In the genomic region with DNA sequence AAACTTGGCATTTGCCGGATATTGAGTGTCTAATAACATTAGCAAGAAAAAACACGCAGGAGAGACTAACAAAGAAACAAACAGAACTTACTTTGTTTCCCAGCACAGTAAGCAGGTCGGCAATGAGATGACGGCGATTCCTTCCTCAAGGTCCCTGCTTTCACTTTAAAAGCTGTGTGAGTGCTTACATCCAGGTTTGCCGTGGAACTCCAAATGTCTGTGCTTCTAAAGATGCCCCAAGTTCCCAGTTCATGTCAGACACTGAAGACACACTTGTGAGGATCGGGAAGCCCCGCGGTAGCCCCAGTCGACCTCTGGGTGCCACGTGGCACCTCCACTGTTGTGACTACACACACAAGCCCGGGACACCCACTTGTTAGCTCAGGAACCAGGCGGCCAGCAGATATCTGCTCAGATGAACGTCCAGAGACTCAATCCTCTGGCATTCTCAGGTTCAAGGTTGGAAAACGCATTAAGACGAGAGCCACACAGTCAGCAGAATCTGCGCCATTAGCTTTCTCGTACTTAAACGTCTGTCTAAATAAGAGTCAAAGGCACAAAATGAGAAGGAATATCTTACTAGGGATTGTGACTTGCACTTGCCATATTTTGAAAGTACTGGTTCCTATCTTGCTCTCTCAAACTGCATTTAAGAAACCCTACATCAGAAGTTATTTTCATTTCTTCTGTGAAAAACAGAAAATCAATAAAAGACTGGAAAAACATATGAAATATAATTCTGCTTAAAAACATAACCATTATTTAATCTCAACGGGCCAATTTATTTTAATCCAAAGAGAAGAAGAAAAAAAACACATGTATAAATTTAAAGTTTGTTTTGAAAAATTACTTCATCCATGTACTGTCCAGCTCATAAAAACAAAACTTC, we compare ENCODE assay signal across 8 cellular contexts.
DNase-seq lines count a peak whose midpoint lies in the region; ATAC-seq, FAIRE-seq and TF ChIP-seq lines count a peak whose summit lies in the region.

No MANE protein-coding gene starts in this region.

- no peaks in the 10 kb centered on the region for H3K9me3 Mint-ChIP-seq in IgD-negative memory B cell
- no peaks in the 10 kb centered on the region for H3K9me3 Mint-ChIP-seq in activated naive CD4-positive, alpha-beta T cell treated with anti-CD3 and anti-CD28 coated beads, Interleukin-2, amount 10 ng/mL, durations not matched to agents 7 days and 5 days

- peaks cover 5% of the 10 kb centered on the region for H3K36me3 Mint-ChIP-seq in IgD-negative memory B cell
- peaks cover 73% of the 10 kb centered on the region for H3K36me3 Mint-ChIP-seq in activated naive CD4-positive, alpha-beta T cell treated with anti-CD3 and anti-CD28 coated beads, Interleukin-2, amount 10 ng/mL, durations not matched to agents 7 days and 5 days

- no peaks in the 10 kb centered on the region for H3K27me3 Mint-ChIP-seq in IgD-negative memory B cell
- H3K27me3 Mint-ChIP-seq in activated naive CD4-positive, alpha-beta T cell treated with anti-CD3 and anti-CD28 coated beads, Interleukin-2, amount 10 ng/mL, durations not matched to agents 7 days and 5 days = no peaks in the 10 kb centered on the region

- H3K4me3 ChIP-seq in AG09309 (ENCODE audit: control insufficient read depth, low read depth, low read length) (peak overlapping the region; percentile 42), right atrium auricular region (peak overlapping the region; percentile 31 to 40), small intestine (ENCODE audit: low read depth in 1 of 2, low read length in 2 of 2) (peak overlapping the region; percentile 44 to 49)

- ATAC-seq in HG03159 (IDR thresholded peaks at IDR 0.05; ENCODE audit: unreplicated experiment) = no peak

- FAIRE-seq in small intestine (lab: Jason Lieb, UNC) (no peak), GM12891 (lab: Jason Lieb, UNC) (no peak)

- peak overlapping the region; percentile 78 to 83 for H3K27ac ChIP-seq in right atrium auricular region
- peak overlapping the region; percentile 87 to 94 for H3K27ac ChIP-seq in small intestine (ENCODE audit: low read depth in 1 of 2, low read length in 1 of 2)

- TF ChIP-seq POLR2A in GM12891 (IDR thresholded peaks at IDR 0.05; ENCODE audit: low read depth, low read length) = no peak; the same call in 1 of the 2 replicates

- 7 to 46% (median 10%) methylated on average over 20 of the region's 20 CpGs for WGBS in small intestine, 3 donors

- H3K36me3 ChIP-seq in right atrium auricular region (peaks cover 19% of the 10 kb centered on the region), small intestine (ENCODE audit: control insufficient read depth in 2 of 2, insufficient read depth in 2 of 2, low read length in 2 of 2) (no peaks in the 10 kb centered on the region)

- peak overlapping the region; percentile 89 to 99 (median 90) for H3K27ac Mint-ChIP-seq in IgD-negative memory B cell
- peak overlapping the region; percentile 89 for H3K27ac Mint-ChIP-seq in activated naive CD4-positive, alpha-beta T cell treated with anti-CD3 and anti-CD28 coated beads, Interleukin-2, amount 10 ng/mL, durations not matched to agents 7 days and 5 days

- H3K4me1 Mint-ChIP-seq in IgD-negative memory B cell = peaks cover 74 to 77% (median 74%) of the 10 kb centered on the region in 3 donors
- H3K4me1 Mint-ChIP-seq in activated naive CD4-positive, alpha-beta T cell treated with anti-CD3 and anti-CD28 coated beads, Interleukin-2, amount 10 ng/mL, durations not matched to agents 7 days and 5 days = peaks cover 91% of the 10 kb centered on the region

- no peak for DNase-seq in AG09309 (ENCODE audit: low read depth)
- DNase-seq in activated naive CD4-positive, alpha-beta T cell treated with anti-CD3 and anti-CD28 coated beads, Interleukin-2, amount 10 ng/mL, durations not matched to agents 7 days and 5 days = no peak
- no peak for DNase-seq in right atrium auricular region (ENCODE audit: low spot score)
- DNase-seq in small intestine = peak; percentile 81
- no peak for DNase-seq in superior temporal gyrus (ENCODE audit: extremely low spot score)
- DNase-seq in GM12891 (ENCODE audit: insufficient read length, low spot score) = no peak

- H3K9me3 ChIP-seq in right atrium auricular region (no peaks in the 10 kb centered on the region), small intestine (ENCODE audit: control insufficient read depth, low read depth) (no peaks in the 10 kb centered on the region)

- peak overlapping the region; percentile 78 to 87 (median 82) for H3K4me3 Mint-ChIP-seq in IgD-negative memory B cell
- peak overlapping the region; percentile 73 for H3K4me3 Mint-ChIP-seq in activated naive CD4-positive, alpha-beta T cell treated with anti-CD3 and anti-CD28 coated beads, Interleukin-2, amount 10 ng/mL, durations not matched to agents 7 days and 5 days

- CTCF ChIA-PET in activated naive CD4-positive, alpha-beta T cell treated with anti-CD3 and anti-CD28 coated beads, Interleukin-2, amount 10 ng/mL, durations not matched to agents 7 days and 5 days (lab: Charles Lee) = interaction anchor here (0.5 to 2.4 kb wide), 8 partner anchors 11 to 146 kb away, joined by 3 to 13 read pairs (median 3); no protein-coding TSS in a partner anchor

- peaks cover 0 to 76% of the 10 kb centered on the region in 2 donors for H3K4me1 ChIP-seq in right atrium auricular region
- peaks cover 0 to 10% of the 10 kb centered on the region in 2 donors for H3K4me1 ChIP-seq in small intestine (ENCODE audit: control insufficient read depth in 2 of 2, insufficient read depth in 1 of 2, low read depth in 1 of 2, low read length in 1 of 2)

- TF ChIP-seq CTCF in AG09309 (IDR thresholded peaks at IDR 0.05; ENCODE audit: control insufficient read depth, insufficient read depth, low read depth, low read length, missing control alignments) (no peak), right atrium auricular region (IDR thresholded peaks at IDR 0.05) (no peak)

- H3K27me3 ChIP-seq in right atrium auricular region (no peaks in the 10 kb centered on the region), small intestine (ENCODE audit: control insufficient read depth in 2 of 2, insufficient read depth in 2 of 2, low read length in 2 of 2) (no peaks in the 10 kb centered on the region)

TF ChIP-seq in GM12891, 5 proteins besides CTCF, POLR2A, EP300 and RAD21:
- TF ChIP-seq TAF1 (IDR thresholded peaks at IDR 0.05; ENCODE audit: low read depth, low read length) (no peak), POU2F2 (IDR thresholded peaks at IDR 0.05; ENCODE audit: low read depth, low read length) (no peak; the same call in 1 of the 2 replicates), PAX5 (IDR thresholded peaks at IDR 0.05; ENCODE audit: insufficient read depth, low read length, severe bottlenecking) (no peak), POLR2AphosphoS5 (IDR thresholded peaks at IDR 0.05; ENCODE audit: low read depth, low read length) (no peak), SPI1 (IDR thresholded peaks at IDR 0.05; ENCODE audit: low read depth, low read length) (no peak)
